ENCODE assay signal across 15 cellular contexts in genomic region chr13:96112936-96113335, GRCh38. TPM values are rescaled to one million over a fixed set of nuclear protein-coding genes. Genes with fewer than 3 reads are reported as not detected.
DNase-seq lines count a peak whose midpoint lies in the region; ATAC-seq and TF ChIP-seq lines count a peak whose summit lies in the region.
"Had no signal": no experiment of that assay in that cellular context is flagged by ENCODE, and none has a peak within 500 bp of the region (broad histone marks: within the 10 kb centered on the region; RNA-seq: fewer than 3 reads in every experiment).

No MANE protein-coding gene starts in this region.

- no peak overlapping the region for H3K4me3 Mint-ChIP-seq in CD8-positive, alpha-beta memory T cell
- H3K4me3 Mint-ChIP-seq in activated naive CD4-positive, alpha-beta T cell treated with anti-CD3 and anti-CD28 coated beads, Interleukin-2, amount 10 ng/mL, durations not matched to agents 7 days and 5 days, result no peak overlapping the region
- H3K4me3 Mint-ChIP-seq: CD4-positive, CD25-positive, alpha-beta regulatory T cell had no signal

- peaks cover 0 to 2% of the 10 kb centered on the region in 2 donors for H3K27me3 Mint-ChIP-seq in CD8-positive, alpha-beta memory T cell
- no peaks in the 10 kb centered on the region for H3K27me3 Mint-ChIP-seq in activated naive CD4-positive, alpha-beta T cell treated with anti-CD3 and anti-CD28 coated beads, Interleukin-2, amount 10 ng/mL, durations not matched to agents 7 days and 5 days
- H3K27me3 Mint-ChIP-seq: CD4-positive, CD25-positive, alpha-beta regulatory T cell had no signal

- H3K23ac ChIP-seq in trophoblast cell (ENCODE audit: low read length), result peak overlapping the region; percentile 40

- BruUV-seq in HCT116 (replicated peaks; lab: Mats Ljungman, UMichigan), result no TSS peak

- no peak overlapping the region for H3K4ac ChIP-seq in trophoblast cell (ENCODE audit: low read depth, low read length)

- peaks cover 10 to 15% (median 12%) of the 10 kb centered on the region in 5 donors for H3K9me3 Mint-ChIP-seq in CD8-positive, alpha-beta memory T cell
- no peaks in the 10 kb centered on the region for H3K9me3 Mint-ChIP-seq in activated naive CD4-positive, alpha-beta T cell treated with anti-CD3 and anti-CD28 coated beads, Interleukin-2, amount 10 ng/mL, durations not matched to agents 7 days and 5 days

- no peak overlapping the region for H3K14ac ChIP-seq in trophoblast cell (ENCODE audit: low read length)

- H2BK5ac ChIP-seq in trophoblast cell (ENCODE audit: low read depth, low read length, poor library complexity), result no peak overlapping the region

- no peaks in the 10 kb centered on the region for H4K20me1 ChIP-seq in HCT116 (ENCODE audit: insufficient read depth)

- WGBS in trophoblast cell (ENCODE audit: extremely low coverage, insufficient coverage, insufficient read length), result no CpG with 5 or more reads among the region's 2 CpGs

- H3K4me1 Mint-ChIP-seq in CD8-positive, alpha-beta memory T cell, result no peaks in the 10 kb centered on the region
- H3K4me1 Mint-ChIP-seq in activated naive CD4-positive, alpha-beta T cell treated with anti-CD3 and anti-CD28 coated beads, Interleukin-2, amount 10 ng/mL, durations not matched to agents 7 days and 5 days, result no peaks in the 10 kb centered on the region
- H3K4me1 Mint-ChIP-seq: CD4-positive, CD25-positive, alpha-beta regulatory T cell had no signal

- no peaks in the 10 kb centered on the region for H3K9me2 ChIP-seq in HCT116 (ENCODE audit: insufficient read depth)

- H3K4me1 ChIP-seq in HCT116 (ENCODE audit: control insufficient read depth in 1 of 2, insufficient read depth in 2 of 2, low read length in 2 of 2) (no peaks in the 10 kb centered on the region), trophoblast cell (ENCODE audit: control insufficient read depth in 1 of 2, insufficient read depth in 2 of 2, low read length in 2 of 2) (no peaks in the 10 kb centered on the region)
- H3K4me1 ChIP-seq in CD8-positive, alpha-beta memory T cell (ENCODE audit: insufficient read depth, low read length), result no peaks in the 10 kb centered on the region
- H3K4me1 ChIP-seq: Caco-2 had no signal

- H3K36me3 Mint-ChIP-seq in CD8-positive, alpha-beta memory T cell, result no peaks in the 10 kb centered on the region
- no peaks in the 10 kb centered on the region for H3K36me3 Mint-ChIP-seq in activated naive CD4-positive, alpha-beta T cell treated with anti-CD3 and anti-CD28 coated beads, Interleukin-2, amount 10 ng/mL, durations not matched to agents 7 days and 5 days
- H3K36me3 Mint-ChIP-seq: CD4-positive, CD25-positive, alpha-beta regulatory T cell had no signal

- H3K36me3 ChIP-seq in HCT116 (ENCODE audit: control insufficient read depth in 1 of 2, insufficient read depth in 2 of 2, low read length in 2 of 2) (no peaks in the 10 kb centered on the region), MG63 (no peaks in the 10 kb centered on the region), trophoblast cell (ENCODE audit: control insufficient read depth in 1 of 2, insufficient read depth in 2 of 2, low read length in 2 of 2) (no peaks in the 10 kb centered on the region)
- no peaks in the 10 kb centered on the region for H3K36me3 ChIP-seq in CD8-positive, alpha-beta memory T cell (ENCODE audit: insufficient read depth, low read length)
- H3K36me3 ChIP-seq: BE2C had no signal

- POLR2A ChIA-PET in HCT116 (lab: Charles Lee), result no interaction called here
- POLR2A ChIA-PET in CD8-positive, alpha-beta memory T cell (lab: Charles Lee), result no interaction called here

- no peak overlapping the region for H4K12ac ChIP-seq in trophoblast cell (ENCODE audit: low read depth, low read length)

- no peak overlapping the region for H2BK12ac ChIP-seq in trophoblast cell (ENCODE audit: low read length)

- no peak overlapping the region for H3K9ac ChIP-seq in HCT116 (ENCODE audit: low read length)
- H3K9ac ChIP-seq in trophoblast cell (ENCODE audit: low read length), result no peak overlapping the region

- no peaks in the 10 kb centered on the region for H3K9me3 ChIP-seq in HCT116 (ENCODE audit: control insufficient read depth in 1 of 2, insufficient read depth in 1 of 2, low read depth in 1 of 2, low read length in 2 of 2)
- H3K9me3 ChIP-seq in MG63, result no peaks in the 10 kb centered on the region; the same call in 1 of the 2 replicates
- H3K9me3 ChIP-seq in trophoblast cell (ENCODE audit: insufficient read depth, low read depth, low read length), result no peaks in the 10 kb centered on the region
- no peaks in the 10 kb centered on the region for H3K9me3 ChIP-seq in CD8-positive, alpha-beta memory T cell (ENCODE audit: low read length)
- H3K9me3 ChIP-seq: BE2C, Caco-2 had no signal

- CTCF ChIA-PET in HCT116 (lab: Charles Lee), result no interaction called here
- CTCF ChIA-PET in CD8-positive, alpha-beta memory T cell (lab: Charles Lee), result no interaction called here
- CTCF ChIA-PET in activated naive CD4-positive, alpha-beta T cell treated with anti-CD3 and anti-CD28 coated beads, Interleukin-2, amount 10 ng/mL, durations not matched to agents 7 days and 5 days (lab: Charles Lee), result no interaction called here

- RAD21 ChIA-PET in HCT116 (lab: Charles Lee; ENCODE audit: low non-redundant PET in 1 of 2, low total read pairs in 2 of 2, uncharacterized antibody in 2 of 2, unreplicated experiment in 2 of 2), result interaction anchor here in 1 of 2 experiments (0.6 kb wide), 1 partner anchor 729 kb away, joined by 4 read pairs; no protein-coding TSS in a partner anchor

- no peak overlapping the region for H4K8ac ChIP-seq in trophoblast cell (ENCODE audit: low read depth, low read length)

- DNase-seq in HCT116 (ENCODE audit: low read depth, low spot score) (no peak), MG63 (peak; percentile 3), epithelial cell of esophagus (ENCODE audit: low read depth) (peak; percentile 18), trophoblast cell (no peak), NCI-H345 (lab: John Stamatoyannopoulos, UW) (no peak), UCSD-AML1 (lab: John Stamatoyannopoulos, UW; ENCODE audit: unreplicated experiment) (no peak)
- no peak for DNase-seq in CD8-positive, alpha-beta memory T cell
- no peak for DNase-seq in activated naive CD4-positive, alpha-beta T cell treated with anti-CD3 and anti-CD28 coated beads, Interleukin-2, amount 10 ng/mL, durations not matched to agents 7 days and 5 days
- DNase-seq: ACHN; BE2C; C1 segment of cervical spinal cord; Caco-2; CD4-positive, CD25-positive, alpha-beta regulatory T cell; IMR-90 had no signal

- no peak overlapping the region for H2AFZ ChIP-seq in HCT116 (ENCODE audit: low read depth, low read length, poor library complexity, severe bottlenecking)
- H2AFZ ChIP-seq in trophoblast cell (ENCODE audit: insufficient read depth, low read length, poor library complexity), result peak overlapping the region; percentile 39

- no peak overlapping the region for H4K91ac ChIP-seq in trophoblast cell (ENCODE audit: low read depth, low read length)

- no peak overlapping the region for H3K27ac Mint-ChIP-seq in CD8-positive, alpha-beta memory T cell
- no peak overlapping the region for H3K27ac Mint-ChIP-seq in activated naive CD4-positive, alpha-beta T cell treated with anti-CD3 and anti-CD28 coated beads, Interleukin-2, amount 10 ng/mL, durations not matched to agents 7 days and 5 days
- H3K27ac Mint-ChIP-seq: CD4-positive, CD25-positive, alpha-beta regulatory T cell had no signal

- H3K79me1 ChIP-seq in trophoblast cell (ENCODE audit: low read length), result no peaks in the 10 kb centered on the region

- H3K27ac ChIP-seq in HCT116 (ENCODE audit: low read depth, low read length), result no peak overlapping the region
- H3K27ac ChIP-seq in trophoblast cell (ENCODE audit: low read depth, low read length), result no peak overlapping the region
- no peak overlapping the region for H3K27ac ChIP-seq in CD8-positive, alpha-beta memory T cell (ENCODE audit: low read depth, low read length)

- TF ChIP-seq CTCF in HCT116 (IDR thresholded peaks at IDR 0.05 in 2 of 3, conservative IDR thresholded peaks at IDR 0.05 in 1 of 3; ENCODE audit: borderline replicate concordance in 1 of 3, insufficient read depth in 1 of 3, low read depth in 2 of 3, low read length in 2 of 3) (no peak), epithelial cell of esophagus (IDR thresholded peaks at IDR 0.05; ENCODE audit: insufficient read depth, low read depth, low read length, missing control alignments) (no peak)

- intact Hi-C loops in HCT116 (cut with micrococcal nuclease), result no loop called here

- H3K4me2 ChIP-seq in HCT116 (ENCODE audit: low read length) (no peak overlapping the region), trophoblast cell (ENCODE audit: low read length) (no peak overlapping the region)

- TF ChIP-seq POLR2A in HCT116 (IDR thresholded peaks at IDR 0.05; ENCODE audit: borderline replicate concordance, extremely low read depth, insufficient read depth, insufficient read length), result no peak

- no peak overlapping the region for H2BK120ac ChIP-seq in trophoblast cell (ENCODE audit: insufficient read depth, low read length, poor library complexity)

- no peak for TF ChIP-seq RAD21 in HCT116 (IDR thresholded peaks at IDR 0.05; ENCODE audit: low read depth)

- H3K79me2 ChIP-seq in HCT116 (ENCODE audit: insufficient read depth, low read length) (no peaks in the 10 kb centered on the region), trophoblast cell (ENCODE audit: control insufficient read depth, insufficient read depth, low read length, poor library complexity) (no peaks in the 10 kb centered on the region)

- H3K4me3 ChIP-seq in HCT116 (replicated peaks in 1 of 2; ENCODE audit: low read depth in 1 of 2, low read length in 2 of 2) (no peak overlapping the region), MG63 (no peak overlapping the region), epithelial cell of esophagus (ENCODE audit: low read length) (no peak overlapping the region), trophoblast cell (ENCODE audit: low read depth, low read length) (no peak overlapping the region)
- no peak overlapping the region for H3K4me3 ChIP-seq in CD8-positive, alpha-beta memory T cell (ENCODE audit: low read length)
- H3K4me3 ChIP-seq: K562 had no signal

- H3K18ac ChIP-seq in trophoblast cell (ENCODE audit: low read length), result no peak overlapping the region

- H2AK5ac ChIP-seq in trophoblast cell (ENCODE audit: low read length), result no peak overlapping the region

- ATAC-seq in HCT116, result 0 out of 2 replicates have a peak, but pooled peaks have one; percentile 42
- ATAC-seq: K562 had no signal

- H3K27me3 ChIP-seq in HCT116 (ENCODE audit: insufficient read depth, low read length) (no peaks in the 10 kb centered on the region), MG63 (no peaks in the 10 kb centered on the region), trophoblast cell (ENCODE audit: insufficient read depth, low read length) (no peaks in the 10 kb centered on the region)
- H3K27me3 ChIP-seq in CD8-positive, alpha-beta memory T cell (ENCODE audit: insufficient read depth, low read length, poor library complexity, severe bottlenecking), result no peaks in the 10 kb centered on the region
- H3K27me3 ChIP-seq: BE2C had no signal

RNA-seq across cellular contexts. Expression of gene HS6ST3, which starts 23.0 kb away (rescaled TPM):
- total RNA-seq in HCT116 (2021; ENCODE audit: unreplicated experiment), result 0.10 TPM
- 0.01 and 0.04 TPM in 2 replicates for polyA plus RNA-seq in HCT116 (2012)
- 0.02 TPM in 1 of 2 replicates, not detected in the other for total RNA-seq in MG63 (2014; rRNA removed; shearing (Covaris generic); ENCODE audit: low replicate concordance)
- polyA plus RNA-seq in trophoblast cell (2013), result 0.62 and 0.66 TPM in 2 replicates
- not detected for total RNA-seq in CD8-positive, alpha-beta memory T cell
- polyA plus RNA-seq in CD8-positive, alpha-beta memory T cell, result not detected
- total RNA-seq: Caco-2; CD4-positive, CD25-positive, alpha-beta regulatory T cell; IMR-90; K562 had no signal
- polyA plus RNA-seq: CD4-positive, CD25-positive, alpha-beta regulatory T cell; IMR-90; K562 had no signal

RNA-seq across cellular contexts. Expression of gene UGGT2, which starts 59.7 kb away (rescaled TPM):
- 27.1 TPM for total RNA-seq in HCT116 (2021; ENCODE audit: unreplicated experiment)
- 4.6 and 7.7 TPM in 2 replicates for polyA plus RNA-seq in HCT116 (2012)
- total RNA-seq in MG63 (2014; rRNA removed; shearing (Covaris generic); ENCODE audit: low replicate concordance), result 8.8 and 21.2 TPM in 2 replicates
- polyA plus RNA-seq in trophoblast cell (2013), result 15.8 and 17.7 TPM in 2 replicates
- total RNA-seq in CD8-positive, alpha-beta memory T cell, result under 1 TPM; 0.13 to 0.20 TPM
- not detected for polyA plus RNA-seq in CD8-positive, alpha-beta memory T cell

Comparison
In these comparisons a context has a peak if more than half of its experiments do, and no peak if none do; other contexts are left out.
1. DNase-seq: peak in MG63 (single experiment) and epithelial cell of esophagus (single experiment); none in HCT116 (single experiment), trophoblast cell (0 of 2), CD8-positive, alpha-beta memory T cell (0 of 5), NCI-H345 (single experiment), activated naive CD4-positive, alpha-beta T cell treated with anti-CD3 and anti-CD28 coated beads, Interleukin-2, amount 10 ng/mL, durations not matched to agents 7 days and 5 days (single experiment) and UCSD-AML1 (single experiment).